1 cellular context compared by ENCODE assay signal in genomic region chr20:22374066-22374465, GRCh38.
TF ChIP-seq lines count a peak whose summit lies in the region.

No MANE protein-coding gene starts in this region.

TF ChIP-seq in HCT116, 20 proteins besides CTCF, POLR2A, EP300 and RAD21 (continued from another document):
- TF ChIP-seq REST (IDR thresholded peaks at IDR 0.05; ENCODE audit: low read depth), result no peak
- TF ChIP-seq, protein P1, sequence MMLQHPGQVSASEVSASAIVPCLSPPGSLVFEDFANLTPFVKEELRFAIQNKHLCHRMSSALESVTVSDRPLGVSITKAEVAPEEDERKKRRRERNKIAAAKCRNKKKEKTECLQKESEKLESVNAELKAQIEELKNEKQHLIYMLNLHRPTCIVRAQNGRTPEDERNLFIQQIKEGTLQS (IDR thresholded peaks at IDR 0.05), result no peak
